Comparison of ENCODE assay signal across 8 cellular contexts in genomic region chr19:49812997-49813861, GRCh38. TPM values are rescaled to one million over a fixed set of nuclear protein-coding genes. Genes with fewer than 3 reads are reported as not detected.
A peak's percentile ranks its signal among the peaks of the same experiment; 100 is the strongest.
DNase-seq lines count a peak whose midpoint lies in the region; ATAC-seq and TF ChIP-seq lines count a peak whose summit lies in the region.

FUZ (minus strand) TSS chr19:49813292; CDS start chr19:49813106, 186 bp downstream.

- peak within 1 kb of the TSS; percentile 95 for H3K27ac Mint-ChIP-seq in natural killer cell treated with Interleukin-12 subunit alpha and Interleukin-12 subunit beta and Interleukin-15 and Interleukin-18, amount 100 ng/mL, for 72 hours

- H3K9me2 ChIP-seq in Loucy (replicated peaks; ENCODE audit: low read depth, low read length) = no peaks in the 10 kb centered on the region

- no peaks in the 10 kb centered on the region for H3F3A ChIP-seq in Loucy (ENCODE audit: low read depth)

- TF ChIP-seq CTCF in Loucy (conservative IDR thresholded peaks at IDR 0.05; ENCODE audit: low read length) (peak; percentile 50), fibroblast of the aortic adventitia (IDR thresholded peaks at IDR 0.05; ENCODE audit: insufficient read depth, low read length) (peak; percentile 32)

- no peaks in the 10 kb centered on the region for H3K9me3 ChIP-seq in Loucy (ENCODE audit: insufficient read depth, low read depth, low read length)

- H3K4me3 ChIP-seq in Loucy (ENCODE audit: low read length, poor library complexity, severe bottlenecking) = peak within 1 kb of the TSS; percentile 84
- H3K4me3 ChIP-seq in fibroblast of the aortic adventitia (ENCODE audit: low read depth, low read length) = peak within 1 kb of the TSS; percentile 73

- H3K4me1 Mint-ChIP-seq in natural killer cell treated with Interleukin-12 subunit alpha and Interleukin-12 subunit beta and Interleukin-15 and Interleukin-18, amount 100 ng/mL, for 72 hours (ENCODE audit: low read depth in 2 of 2) = peaks cover 30 to 36% of the 10 kb centered on the region in 2 donors

- peak within 1 kb of the TSS; percentile 94 for H3K4me2 ChIP-seq in Loucy (ENCODE audit: low read depth, low read length, poor library complexity, severe bottlenecking)

- no peaks in the 10 kb centered on the region for H3K27me3 Mint-ChIP-seq in natural killer cell treated with Interleukin-12 subunit alpha and Interleukin-12 subunit beta and Interleukin-15 and Interleukin-18, amount 100 ng/mL, for 72 hours

- no peaks in the 10 kb centered on the region for H3K36me3 ChIP-seq in Loucy (ENCODE audit: insufficient read depth, low read length)

- H3K79me2 ChIP-seq in Loucy (ENCODE audit: insufficient read depth, low read length) = peaks cover under 1% of the 10 kb centered on the region; the same call in 1 of the 2 replicates

- DNase-seq in Caki2 (ENCODE audit: low read depth) (peak; percentile 96), SHP77 (lab: John Stamatoyannopoulos, UW) (peak; percentile 97 to 98), fibroblast of the aortic adventitia (ENCODE audit: low read depth) (peak; percentile 99)
- DNase-seq in activated effector memory CD4-positive, alpha-beta T cell treated with anti-CD3 and anti-CD28 coated beads, Interleukin-2, amount 50 U/mL, for 16 hours = peak; percentile 97
- DNase-seq in natural killer cell treated with Interleukin-12 subunit alpha and Interleukin-12 subunit beta and Interleukin-15 and Interleukin-18, amount 100 ng/mL, for 72 hours (ENCODE audit: low spot score) = peak; percentile 96
- DNase-seq in stimulated activated naive CD4-positive, alpha-beta T cell treated with Interleukin-2 at 50 U/mL for 16 hours (lab: John Stamatoyannopoulos, UW) = peak; percentile 94

- no peaks in the 10 kb centered on the region for H3K27me3 ChIP-seq in Loucy (ENCODE audit: insufficient read depth, low read length, poor library complexity, severe bottlenecking)

- in situ Hi-C loops in Caki2 (cut with HindIII; ENCODE audit: low pct_unique_long_range_greater_than_20kb, low sequenced_read_pairs) = no loop called here

- no peaks in the 10 kb centered on the region for H3K36me3 Mint-ChIP-seq in natural killer cell treated with Interleukin-12 subunit alpha and Interleukin-12 subunit beta and Interleukin-15 and Interleukin-18, amount 100 ng/mL, for 72 hours

- no peaks in the 10 kb centered on the region for H4K20me1 ChIP-seq in Loucy (ENCODE audit: insufficient read depth, low read length, poor library complexity, severe bottlenecking)

- H3K4me3 Mint-ChIP-seq in natural killer cell treated with Interleukin-12 subunit alpha and Interleukin-12 subunit beta and Interleukin-15 and Interleukin-18, amount 100 ng/mL, for 72 hours = peak within 1 kb of the TSS; percentile 96

- H2AFZ ChIP-seq in Loucy (ENCODE audit: low read length) = peak within 1 kb of the TSS; percentile 94

- H3K9me3 Mint-ChIP-seq in natural killer cell treated with Interleukin-12 subunit alpha and Interleukin-12 subunit beta and Interleukin-15 and Interleukin-18, amount 100 ng/mL, for 72 hours = no peaks in the 10 kb centered on the region

- peak; percentile 31 for ATAC-seq in GM21576 (IDR thresholded peaks at IDR 0.05; ENCODE audit: unreplicated experiment)
- ATAC-seq in natural killer cell treated with Interleukin-12 subunit alpha and Interleukin-12 subunit beta and Interleukin-15 and Interleukin-18, amount 100 ng/mL, for 72 hours = peak; percentile 85 to 88

- H3K4me1 ChIP-seq in Loucy (ENCODE audit: insufficient read depth, low read length, poor library complexity, severe bottlenecking) = peaks cover 15% of the 10 kb centered on the region

- peak within 1 kb of the TSS; percentile 78 for H3K9ac ChIP-seq in Loucy (ENCODE audit: low read depth, low read length, poor library complexity, severe bottlenecking)

RNA-seq across cellular contexts. Expression of gene FUZ, which starts in this region (rescaled TPM):
- total RNA-seq in Caki2 (2014; rRNA removed; shearing (Covaris generic); ENCODE audit: low replicate concordance) = 50.1 and 84.7 TPM in 2 replicates
- 23.5 and 27.5 TPM in 2 replicates for total RNA-seq in fibroblast of the aortic adventitia (ENCODE audit: low replicate concordance)
- total RNA-seq in natural killer cell treated with Interleukin-12 subunit alpha and Interleukin-12 subunit beta and Interleukin-15 and Interleukin-18, amount 100 ng/mL, for 72 hours = 10 to 100 TPM; 10.7 to 18.0 TPM

Comparison
In these comparisons a context has a peak if more than half of its experiments do, and no peak if none do; other contexts are left out.
1. Peak in every context shown above with its lines: DNase-seq, ATAC-seq and H3K4me3 ChIP-seq.